In the genomic region with DNA sequence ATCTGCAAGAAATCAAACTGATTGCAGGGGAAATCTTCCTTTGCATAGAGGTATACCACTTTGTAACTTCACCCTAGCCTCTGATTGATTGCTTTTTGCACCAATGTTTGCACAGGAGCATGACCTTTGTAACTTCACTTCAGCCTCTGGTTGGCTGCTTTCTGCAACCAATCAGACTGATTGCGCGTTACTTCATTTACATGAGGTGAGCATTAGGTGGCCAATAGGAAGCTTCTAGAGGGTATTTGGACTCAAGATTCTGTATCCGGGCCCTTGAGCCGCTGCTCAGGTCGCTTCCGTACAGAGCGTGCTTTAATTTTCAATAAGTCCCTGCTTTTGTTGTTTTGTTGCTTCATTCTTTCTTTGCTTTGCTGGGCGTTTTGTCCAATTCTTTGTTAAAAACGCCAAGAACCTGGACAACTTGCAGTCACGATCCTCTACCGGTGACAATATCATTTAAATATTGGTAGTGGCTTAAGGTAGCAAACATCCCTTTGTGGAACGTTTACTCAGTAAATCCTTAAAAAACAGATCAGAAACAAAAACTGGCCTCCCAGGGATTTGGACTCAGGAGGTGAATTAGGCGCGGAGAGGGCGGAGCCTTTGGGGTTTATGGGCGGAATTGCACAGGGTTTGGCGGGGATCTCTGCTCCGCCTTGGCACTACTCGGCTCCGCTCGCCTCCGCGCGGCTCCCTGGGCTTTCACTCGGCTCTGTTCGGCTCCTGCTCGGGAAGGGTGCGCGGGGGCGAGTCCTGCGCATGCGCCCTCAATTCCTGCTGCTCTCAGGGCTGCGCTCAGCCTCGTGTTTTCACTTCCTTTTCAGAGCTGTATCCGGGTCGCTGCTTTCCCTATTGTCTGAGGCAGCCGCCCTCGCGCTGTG, we compare ENCODE assay signal across 8 cellular contexts. TPM values are rescaled to one million over a fixed set of nuclear protein-coding genes. Genes with fewer than 3 reads are reported as not detected.
A peak's percentile ranks its signal among the peaks of the same experiment; 100 is the strongest.
DNase-seq lines count a peak whose midpoint lies in the region; TF ChIP-seq lines count a peak whose summit lies in the region.

A gene with protein sequence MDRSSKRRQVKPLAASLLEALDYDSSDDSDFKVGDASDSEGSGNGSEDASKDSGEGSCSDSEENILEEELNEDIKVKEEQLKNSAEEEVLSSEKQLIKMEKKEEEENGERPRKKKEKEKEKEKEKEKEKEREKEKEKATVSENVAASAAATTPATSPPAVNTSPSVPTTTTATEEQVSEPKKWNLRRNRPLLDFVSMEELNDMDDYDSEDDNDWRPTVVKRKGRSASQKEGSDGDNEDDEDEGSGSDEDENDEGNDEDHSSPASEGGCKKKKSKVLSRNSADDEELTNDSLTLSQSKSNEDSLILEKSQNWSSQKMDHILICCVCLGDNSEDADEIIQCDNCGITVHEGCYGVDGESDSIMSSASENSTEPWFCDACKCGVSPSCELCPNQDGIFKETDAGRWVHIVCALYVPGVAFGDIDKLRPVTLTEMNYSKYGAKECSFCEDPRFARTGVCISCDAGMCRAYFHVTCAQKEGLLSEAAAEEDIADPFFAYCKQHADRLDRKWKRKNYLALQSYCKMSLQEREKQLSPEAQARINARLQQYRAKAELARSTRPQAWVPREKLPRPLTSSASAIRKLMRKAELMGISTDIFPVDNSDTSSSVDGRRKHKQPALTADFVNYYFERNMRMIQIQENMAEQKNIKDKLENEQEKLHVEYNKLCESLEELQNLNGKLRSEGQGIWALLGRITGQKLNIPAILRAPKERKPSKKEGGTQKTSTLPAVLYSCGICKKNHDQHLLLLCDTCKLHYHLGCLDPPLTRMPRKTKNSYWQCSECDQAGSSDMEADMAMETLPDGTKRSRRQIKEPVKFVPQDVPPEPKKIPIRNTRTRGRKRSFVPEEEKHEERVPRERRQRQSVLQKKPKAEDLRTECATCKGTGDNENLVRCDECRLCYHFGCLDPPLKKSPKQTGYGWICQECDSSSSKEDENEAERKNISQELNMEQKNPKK (plus strand): TSS at position 812 of the 881 bp plus-strand sequence. CDS start 452 bp downstream, outside the sequence.

- peak within 1 kb of the TSS; percentile 95 for H2AFZ ChIP-seq in neuron (ENCODE audit: low read depth, low read length)

- H3K36me3 ChIP-seq in neuron (ENCODE audit: insufficient read depth, low read length) (peaks cover 23% of the 10 kb centered on the region), subcutaneous abdominal adipose tissue (ENCODE audit: control insufficient read depth in 5 of 5, insufficient read depth in 5 of 5, low read length in 5 of 5) (peaks cover 0 to 5% (median 0%) of the 10 kb centered on the region in 5 donors)

- H3K4me3 ChIP-seq in neuron (ENCODE audit: low read length), result peak within 1 kb of the TSS; percentile 85
- peak within 1 kb of the TSS; percentile 76 to 93 (median 88) for H3K4me3 ChIP-seq in subcutaneous abdominal adipose tissue (ENCODE audit: low read depth in 1 of 5, low read length in 5 of 5)

- H3K9ac ChIP-seq in subcutaneous abdominal adipose tissue (ENCODE audit: low read length in 5 of 5), result peak within 1 kb of the TSS; percentile 74 to 89 (median 88)

- peaks cover 4% of the 10 kb centered on the region for H3K9me3 ChIP-seq in neuron (ENCODE audit: low read length)
- no peaks in the 10 kb centered on the region for H3K9me3 ChIP-seq in subcutaneous abdominal adipose tissue (ENCODE audit: control insufficient read depth in 5 of 5, low read length in 5 of 5)

- CTCF ChIA-PET in HEK293T (lab: Yijun Ruan, JAX), result no interaction called here

- POLR2A ChIA-PET in HEK293T (lab: Yijun Ruan, JAX), result interaction anchor here (2.6 kb wide), 1 partner anchor 34 kb away, joined by 30 read pairs; a partner anchor contains a TSS

- in situ Hi-C loops in SK-MEL-5 (cut with HindIII; ENCODE audit: low pct_unique_long_range_greater_than_20kb, low sequenced_read_pairs), result no loop called here

- DNase-seq in GF-D8 (lab: John Stamatoyannopoulos, UW) (peak; percentile 99), HEK293T (ENCODE audit: extremely low spot score) (peak; percentile 95), MV-4-11 (lab: John Stamatoyannopoulos, UW) (peak; percentile 98), SK-MEL-5 (ENCODE audit: low read depth, low spot score) (peak; percentile 99), foreskin melanocyte (peak; percentile 95)
- DNase-seq in activated naive CD4-positive, alpha-beta T cell treated with Interleukin-2 at 50 U/mL for 16 hours, result peak; percentile 95

- H3K4me1 ChIP-seq in neuron (ENCODE audit: insufficient read depth, low read length), result peaks cover 15% of the 10 kb centered on the region
- H3K4me1 ChIP-seq in subcutaneous abdominal adipose tissue (ENCODE audit: control insufficient read depth in 5 of 5, insufficient read depth in 5 of 5, low read length in 5 of 5), result peaks cover 0 to 18% (median 16%) of the 10 kb centered on the region in 5 donors

- H3K27ac ChIP-seq in subcutaneous abdominal adipose tissue (ENCODE audit: low read depth, low read length), result peak within 1 kb of the TSS; percentile 85

- no peaks in the 10 kb centered on the region for H3K27me3 ChIP-seq in neuron (ENCODE audit: insufficient read depth, low read length)
- H3K27me3 ChIP-seq in subcutaneous abdominal adipose tissue (ENCODE audit: control insufficient read depth in 5 of 5, insufficient read depth in 4 of 5, low read length in 5 of 5), result no peaks in the 10 kb centered on the region

TF ChIP-seq in HEK293T, 16 proteins besides CTCF, POLR2A, EP300 and RAD21:
- no peak for TF ChIP-seq FOXA1 (IDR thresholded peaks at IDR 0.05)
- TF ChIP-seq LEF1 (IDR thresholded peaks at IDR 0.05; ENCODE audit: borderline replicate concordance), result no peak
- no peak for TF ChIP-seq NFRKB (IDR thresholded peaks at IDR 0.05)
- no peak for TF ChIP-seq FOXK2 (IDR thresholded peaks at IDR 0.05)
- TF ChIP-seq BHLHE40 (IDR thresholded peaks at IDR 0.05; ENCODE audit: borderline replicate concordance), result no peak
- peak; percentile 81; the same call in 1 of the 2 replicates for TF ChIP-seq L3MBTL2 (conservative IDR thresholded peaks at IDR 0.05)
- no peak for TF ChIP-seq SP1 (IDR thresholded peaks at IDR 0.05)
- TF ChIP-seq, protein P1, sequence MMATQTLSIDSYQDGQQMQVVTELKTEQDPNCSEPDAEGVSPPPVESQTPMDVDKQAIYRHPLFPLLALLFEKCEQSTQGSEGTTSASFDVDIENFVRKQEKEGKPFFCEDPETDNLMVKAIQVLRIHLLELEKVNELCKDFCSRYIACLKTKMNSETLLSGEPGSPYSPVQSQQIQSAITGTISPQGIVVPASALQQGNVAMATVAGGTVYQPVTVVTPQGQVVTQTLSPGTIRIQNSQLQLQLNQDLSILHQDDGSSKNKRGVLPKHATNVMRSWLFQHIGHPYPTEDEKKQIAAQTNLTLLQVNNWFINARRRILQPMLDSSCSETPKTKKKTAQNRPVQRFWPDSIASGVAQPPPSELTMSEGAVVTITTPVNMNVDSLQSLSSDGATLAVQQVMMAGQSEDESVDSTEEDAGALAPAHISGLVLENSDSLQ (IDR thresholded peaks at IDR 0.05), result peak; percentile 99
- TF ChIP-seq CTBP1 (IDR thresholded peaks at IDR 0.05; ENCODE audit: borderline replicate concordance), result no peak
- TF ChIP-seq ZNF384 (IDR thresholded peaks at IDR 0.05), result no peak
- TF ChIP-seq ARNT (IDR thresholded peaks at IDR 0.05), result no peak
- TF ChIP-seq HDGF (IDR thresholded peaks at IDR 0.05; ENCODE audit: borderline replicate concordance), result no peak; the same call in 1 of the 2 replicates
- no peak for TF ChIP-seq FOXM1 (IDR thresholded peaks at IDR 0.05; ENCODE audit: borderline replicate concordance)
- no peak for TF ChIP-seq SUZ12 (IDR thresholded peaks at IDR 0.05)
- TF ChIP-seq ELF4 (IDR thresholded peaks at IDR 0.05), result 0 out of 2 replicates have a peak, but pooled peaks have one; percentile 26
- TF ChIP-seq TARDBP (IDR thresholded peaks at IDR 0.05), result no peak
TF ChIP-seq in HEK293T: peak in this region for 3.

RNA-seq across cellular contexts. Expression of the gene that starts here (rescaled TPM):
- 46.2 and 48.5 TPM in 2 replicates for total RNA-seq in SK-MEL-5 (2014; rRNA removed; shearing (Covaris generic))
- polyA plus RNA-seq in SK-MEL-5 (2015; cell fraction: cytosol; rRNA removed), result 32.8 and 34.4 TPM in 2 replicates
- polyA plus RNA-seq in SK-MEL-5 (2015; cell fraction: nucleus; rRNA removed), result 50.9 and 51.2 TPM in 2 replicates

Comparison
In these comparisons a context has a peak if more than half of its experiments do, and no peak if none do; other contexts are left out.
1. Peak in every context shown above with its lines: DNase-seq, H3K4me3 ChIP-seq and H3K27ac ChIP-seq.